Comparison of ENCODE assay signal across 1 cellular context in the genomic region with DNA sequence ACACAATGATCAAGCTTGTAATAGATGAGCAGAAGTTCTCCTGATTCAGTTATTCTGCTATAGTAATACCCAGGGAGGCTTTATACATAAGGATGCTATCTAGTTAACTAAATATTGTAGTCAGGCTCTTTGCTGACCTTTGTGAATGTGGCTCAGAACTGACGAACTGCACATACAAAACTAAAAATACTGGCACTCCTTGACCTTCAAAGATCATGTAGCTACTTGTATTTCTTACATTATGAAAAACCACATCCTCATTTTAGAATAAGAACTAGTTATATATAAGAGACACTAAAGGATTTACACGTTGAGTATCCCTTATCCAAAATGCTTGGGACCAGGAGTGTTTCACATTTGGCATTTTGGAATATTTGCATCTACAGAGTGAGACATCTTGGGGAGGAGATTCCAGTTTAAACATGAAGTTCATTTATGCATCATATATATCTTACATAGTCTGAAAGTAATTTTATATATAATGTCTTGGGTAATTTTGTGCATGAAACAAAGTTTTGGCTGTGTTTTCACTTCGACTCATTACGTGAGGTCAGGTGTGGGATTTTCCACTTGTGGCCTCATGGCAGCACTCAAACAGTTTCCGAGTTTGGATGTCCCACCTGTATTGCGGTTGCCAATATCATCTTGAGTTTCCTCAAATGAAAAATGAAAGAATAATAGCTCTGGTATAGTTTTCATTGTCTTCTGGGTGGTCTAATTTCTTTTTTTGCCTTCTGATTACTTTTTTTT.
TF ChIP-seq lines count a peak whose summit lies in the region.

No MANE protein-coding gene starts in this region.

TF ChIP-seq in GM12878, 131 proteins besides CTCF, POLR2A, EP300 and RAD21 (continued from another document and continues in another):
- TF ChIP-seq, protein P1, sequence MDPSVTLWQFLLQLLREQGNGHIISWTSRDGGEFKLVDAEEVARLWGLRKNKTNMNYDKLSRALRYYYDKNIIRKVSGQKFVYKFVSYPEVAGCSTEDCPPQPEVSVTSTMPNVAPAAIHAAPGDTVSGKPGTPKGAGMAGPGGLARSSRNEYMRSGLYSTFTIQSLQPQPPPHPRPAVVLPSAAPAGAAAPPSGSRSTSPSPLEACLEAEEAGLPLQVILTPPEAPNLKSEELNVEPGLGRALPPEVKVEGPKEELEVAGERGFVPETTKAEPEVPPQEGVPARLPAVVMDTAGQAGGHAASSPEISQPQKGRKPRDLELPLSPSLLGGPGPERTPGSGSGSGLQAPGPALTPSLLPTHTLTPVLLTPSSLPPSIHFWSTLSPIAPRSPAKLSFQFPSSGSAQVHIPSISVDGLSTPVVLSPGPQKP (IDR thresholded peaks at IDR 0.05; ENCODE audit: low read depth, low read length) = no peak
- TF ChIP-seq ETV6 (conservative IDR thresholded peaks at IDR 0.05 in 1 of 2, IDR thresholded peaks at IDR 0.05 in 1 of 2; ENCODE audit: borderline replicate concordance in 1 of 2, low read depth in 1 of 2) (no peak; a peak in 1 of 4 replicates), MEF2B (IDR thresholded peaks at IDR 0.05; ENCODE audit: partially characterized antibody, poor library complexity, severe bottlenecking) (no peak), BRCA1 (IDR thresholded peaks at IDR 0.05; ENCODE audit: low read depth, low read length) (no peak), RUNX3 (IDR thresholded peaks at IDR 0.05; ENCODE audit: low read length) (peak; percentile 93), ASH2L (IDR thresholded peaks at IDR 0.05; ENCODE audit: borderline replicate concordance, low read depth) (no peak), ZNF207 (IDR thresholded peaks at IDR 0.05; ENCODE audit: borderline replicate concordance) (no peak), DPF2 (IDR thresholded peaks at IDR 0.05) (0 out of 2 replicates have a peak, but pooled peaks have one; percentile 17), EZH2 (IDR thresholded peaks at IDR 0.05; ENCODE audit: borderline replicate concordance, control insufficient read depth, low read depth, low read length) (no peak), POLR2AphosphoS5 (IDR thresholded peaks at IDR 0.05; ENCODE audit: low read length) (no peak), NFYA (IDR thresholded peaks at IDR 0.05; ENCODE audit: borderline replicate concordance, low read depth, low read length) (no peak), GABPA (IDR thresholded peaks at IDR 0.05; ENCODE audit: low read depth) (peak; percentile 43; the same call in 1 of the 2 replicates), TCF12 (IDR thresholded peaks at IDR 0.05; ENCODE audit: low read depth, low read length) (0 out of 2 replicates have a peak, but pooled peaks have one; percentile 39), SIX5 (IDR thresholded peaks at IDR 0.05; ENCODE audit: low read depth, low read length, severe bottlenecking) (no peak), EED (IDR thresholded peaks at IDR 0.05; ENCODE audit: low read depth) (peak; percentile 76), TBL1XR1 (IDR thresholded peaks at IDR 0.05; ENCODE audit: low read depth, low read length) (no peak), CHD1 (IDR thresholded peaks at IDR 0.05; ENCODE audit: low read depth, low read length) (no peak), CEBPB (IDR thresholded peaks at IDR 0.05; ENCODE audit: borderline replicate concordance in 1 of 2, low read depth in 2 of 2, low read length in 2 of 2) (no peak), KAT2A (conservative IDR thresholded peaks at IDR 0.05; ENCODE audit: control insufficient read depth, low read depth, low read length) (no peak), ATF7 (IDR thresholded peaks at IDR 0.05; ENCODE audit: low read depth) (no peak), GATAD2B (conservative IDR thresholded peaks at IDR 0.05; ENCODE audit: low read depth) (no peak), WRNIP1 (IDR thresholded peaks at IDR 0.05; ENCODE audit: borderline replicate concordance, low read depth, low read length) (no peak), CHD2 (IDR thresholded peaks at IDR 0.05; ENCODE audit: borderline replicate concordance, low read depth, low read length) (no peak), SMC3 (IDR thresholded peaks at IDR 0.05; ENCODE audit: borderline replicate concordance, low read length) (no peak), STAT3 (IDR thresholded peaks at IDR 0.05; ENCODE audit: low read depth, low read length) (no peak), CREB1 (IDR thresholded peaks at IDR 0.05; ENCODE audit: low read depth) (peak; percentile 37; the same call in 1 of the 2 replicates), MTA2 (IDR thresholded peaks at IDR 0.05; ENCODE audit: low read depth) (no peak), NFXL1 (IDR thresholded peaks at IDR 0.05; ENCODE audit: borderline replicate concordance) (no peak), NR2C1 (IDR thresholded peaks at IDR 0.05) (no peak), SUZ12 (IDR thresholded peaks at IDR 0.05; ENCODE audit: unreplicated experiment) (no peak)
- TF ChIP-seq, protein P2, sequence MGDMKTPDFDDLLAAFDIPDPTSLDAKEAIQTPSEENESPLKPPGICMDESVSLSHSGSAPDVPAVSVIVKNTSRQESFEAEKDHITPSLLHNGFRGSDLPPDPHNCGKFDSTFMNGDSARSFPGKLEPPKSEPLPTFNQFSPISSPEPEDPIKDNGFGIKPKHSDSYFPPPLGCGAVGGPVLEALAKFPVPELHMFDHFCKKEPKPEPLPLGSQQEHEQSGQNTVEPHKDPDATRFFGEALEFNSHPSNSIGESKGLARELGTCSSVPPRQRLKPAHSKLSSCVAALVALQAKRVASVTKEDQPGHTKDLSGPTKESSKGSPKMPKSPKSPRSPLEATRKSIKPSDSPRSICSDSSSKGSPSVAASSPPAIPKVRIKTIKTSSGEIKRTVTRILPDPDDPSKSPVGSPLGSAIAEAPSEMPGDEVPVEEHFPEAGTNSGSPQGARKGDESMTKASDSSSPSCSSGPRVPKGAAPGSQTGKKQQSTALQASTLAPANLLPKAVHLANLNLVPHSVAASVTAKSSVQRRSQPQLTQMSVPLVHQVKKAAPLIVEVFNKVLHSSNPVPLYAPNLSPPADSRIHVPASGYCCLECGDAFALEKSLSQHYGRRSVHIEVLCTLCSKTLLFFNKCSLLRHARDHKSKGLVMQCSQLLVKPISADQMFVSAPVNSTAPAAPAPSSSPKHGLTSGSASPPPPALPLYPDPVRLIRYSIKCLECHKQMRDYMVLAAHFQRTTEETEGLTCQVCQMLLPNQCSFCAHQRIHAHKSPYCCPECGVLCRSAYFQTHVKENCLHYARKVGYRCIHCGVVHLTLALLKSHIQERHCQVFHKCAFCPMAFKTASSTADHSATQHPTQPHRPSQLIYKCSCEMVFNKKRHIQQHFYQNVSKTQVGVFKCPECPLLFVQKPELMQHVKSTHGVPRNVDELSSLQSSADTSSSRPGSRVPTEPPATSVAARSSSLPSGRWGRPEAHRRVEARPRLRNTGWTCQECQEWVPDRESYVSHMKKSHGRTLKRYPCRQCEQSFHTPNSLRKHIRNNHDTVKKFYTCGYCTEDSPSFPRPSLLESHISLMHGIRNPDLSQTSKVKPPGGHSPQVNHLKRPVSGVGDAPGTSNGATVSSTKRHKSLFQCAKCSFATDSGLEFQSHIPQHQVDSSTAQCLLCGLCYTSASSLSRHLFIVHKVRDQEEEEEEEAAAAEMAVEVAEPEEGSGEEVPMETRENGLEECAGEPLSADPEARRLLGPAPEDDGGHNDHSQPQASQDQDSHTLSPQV (IDR thresholded peaks at IDR 0.05) = no peak
- TF ChIP-seq, protein P3, sequence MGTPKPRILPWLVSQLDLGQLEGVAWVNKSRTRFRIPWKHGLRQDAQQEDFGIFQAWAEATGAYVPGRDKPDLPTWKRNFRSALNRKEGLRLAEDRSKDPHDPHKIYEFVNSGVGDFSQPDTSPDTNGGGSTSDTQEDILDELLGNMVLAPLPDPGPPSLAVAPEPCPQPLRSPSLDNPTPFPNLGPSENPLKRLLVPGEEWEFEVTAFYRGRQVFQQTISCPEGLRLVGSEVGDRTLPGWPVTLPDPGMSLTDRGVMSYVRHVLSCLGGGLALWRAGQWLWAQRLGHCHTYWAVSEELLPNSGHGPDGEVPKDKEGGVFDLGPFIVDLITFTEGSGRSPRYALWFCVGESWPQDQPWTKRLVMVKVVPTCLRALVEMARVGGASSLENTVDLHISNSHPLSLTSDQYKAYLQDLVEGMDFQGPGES (IDR thresholded peaks at IDR 0.05) = no peak
- TF ChIP-seq, protein P4, sequence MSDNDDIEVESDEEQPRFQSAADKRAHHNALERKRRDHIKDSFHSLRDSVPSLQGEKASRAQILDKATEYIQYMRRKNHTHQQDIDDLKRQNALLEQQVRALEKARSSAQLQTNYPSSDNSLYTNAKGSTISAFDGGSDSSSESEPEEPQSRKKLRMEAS (IDR thresholded peaks at IDR 0.05; ENCODE audit: low read depth, low read length) = no peak
- TF ChIP-seq, protein P5, sequence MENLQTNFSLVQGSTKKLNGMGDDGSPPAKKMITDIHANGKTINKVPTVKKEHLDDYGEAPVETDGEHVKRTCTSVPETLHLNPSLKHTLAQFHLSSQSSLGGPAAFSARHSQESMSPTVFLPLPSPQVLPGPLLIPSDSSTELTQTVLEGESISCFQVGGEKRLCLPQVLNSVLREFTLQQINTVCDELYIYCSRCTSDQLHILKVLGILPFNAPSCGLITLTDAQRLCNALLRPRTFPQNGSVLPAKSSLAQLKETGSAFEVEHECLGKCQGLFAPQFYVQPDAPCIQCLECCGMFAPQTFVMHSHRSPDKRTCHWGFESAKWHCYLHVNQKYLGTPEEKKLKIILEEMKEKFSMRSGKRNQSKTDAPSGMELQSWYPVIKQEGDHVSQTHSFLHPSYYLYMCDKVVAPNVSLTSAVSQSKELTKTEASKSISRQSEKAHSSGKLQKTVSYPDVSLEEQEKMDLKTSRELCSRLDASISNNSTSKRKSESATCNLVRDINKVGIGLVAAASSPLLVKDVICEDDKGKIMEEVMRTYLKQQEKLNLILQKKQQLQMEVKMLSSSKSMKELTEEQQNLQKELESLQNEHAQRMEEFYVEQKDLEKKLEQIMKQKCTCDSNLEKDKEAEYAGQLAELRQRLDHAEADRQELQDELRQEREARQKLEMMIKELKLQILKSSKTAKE (IDR thresholded peaks at IDR 0.05; ENCODE audit: low read depth, poor library complexity, severe bottlenecking) = no peak
- TF ChIP-seq, protein P6, sequence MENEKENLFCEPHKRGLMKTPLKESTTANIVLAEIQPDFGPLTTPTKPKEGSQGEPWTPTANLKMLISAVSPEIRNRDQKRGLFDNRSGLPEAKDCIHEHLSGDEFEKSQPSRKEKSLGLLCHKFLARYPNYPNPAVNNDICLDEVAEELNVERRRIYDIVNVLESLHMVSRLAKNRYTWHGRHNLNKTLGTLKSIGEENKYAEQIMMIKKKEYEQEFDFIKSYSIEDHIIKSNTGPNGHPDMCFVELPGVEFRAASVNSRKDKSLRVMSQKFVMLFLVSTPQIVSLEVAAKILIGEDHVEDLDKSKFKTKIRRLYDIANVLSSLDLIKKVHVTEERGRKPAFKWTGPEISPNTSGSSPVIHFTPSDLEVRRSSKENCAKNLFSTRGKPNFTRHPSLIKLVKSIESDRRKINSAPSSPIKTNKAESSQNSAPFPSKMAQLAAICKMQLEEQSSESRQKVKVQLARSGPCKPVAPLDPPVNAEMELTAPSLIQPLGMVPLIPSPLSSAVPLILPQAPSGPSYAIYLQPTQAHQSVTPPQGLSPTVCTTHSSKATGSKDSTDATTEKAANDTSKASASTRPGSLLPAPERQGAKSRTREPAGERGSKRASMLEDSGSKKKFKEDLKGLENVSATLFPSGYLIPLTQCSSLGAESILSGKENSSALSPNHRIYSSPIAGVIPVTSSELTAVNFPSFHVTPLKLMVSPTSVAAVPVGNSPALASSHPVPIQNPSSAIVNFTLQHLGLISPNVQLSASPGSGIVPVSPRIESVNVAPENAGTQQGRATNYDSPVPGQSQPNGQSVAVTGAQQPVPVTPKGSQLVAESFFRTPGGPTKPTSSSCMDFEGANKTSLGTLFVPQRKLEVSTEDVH (IDR thresholded peaks at IDR 0.05; ENCODE audit: low read depth, partially characterized antibody) = no peak
- TF ChIP-seq, protein P7, sequence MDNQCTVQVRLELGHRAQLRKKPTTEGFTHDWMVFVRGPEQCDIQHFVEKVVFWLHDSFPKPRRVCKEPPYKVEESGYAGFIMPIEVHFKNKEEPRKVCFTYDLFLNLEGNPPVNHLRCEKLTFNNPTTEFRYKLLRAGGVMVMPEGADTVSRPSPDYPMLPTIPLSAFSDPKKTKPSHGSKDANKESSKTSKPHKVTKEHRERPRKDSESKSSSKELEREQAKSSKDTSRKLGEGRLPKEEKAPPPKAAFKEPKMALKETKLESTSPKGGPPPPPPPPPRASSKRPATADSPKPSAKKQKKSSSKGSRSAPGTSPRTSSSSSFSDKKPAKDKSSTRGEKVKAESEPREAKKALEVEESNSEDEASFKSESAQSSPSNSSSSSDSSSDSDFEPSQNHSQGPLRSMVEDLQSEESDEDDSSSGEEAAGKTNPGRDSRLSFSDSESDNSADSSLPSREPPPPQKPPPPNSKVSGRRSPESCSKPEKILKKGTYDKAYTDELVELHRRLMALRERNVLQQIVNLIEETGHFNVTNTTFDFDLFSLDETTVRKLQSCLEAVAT (IDR thresholded peaks at IDR 0.05) = no peak
- TF ChIP-seq, protein P8, sequence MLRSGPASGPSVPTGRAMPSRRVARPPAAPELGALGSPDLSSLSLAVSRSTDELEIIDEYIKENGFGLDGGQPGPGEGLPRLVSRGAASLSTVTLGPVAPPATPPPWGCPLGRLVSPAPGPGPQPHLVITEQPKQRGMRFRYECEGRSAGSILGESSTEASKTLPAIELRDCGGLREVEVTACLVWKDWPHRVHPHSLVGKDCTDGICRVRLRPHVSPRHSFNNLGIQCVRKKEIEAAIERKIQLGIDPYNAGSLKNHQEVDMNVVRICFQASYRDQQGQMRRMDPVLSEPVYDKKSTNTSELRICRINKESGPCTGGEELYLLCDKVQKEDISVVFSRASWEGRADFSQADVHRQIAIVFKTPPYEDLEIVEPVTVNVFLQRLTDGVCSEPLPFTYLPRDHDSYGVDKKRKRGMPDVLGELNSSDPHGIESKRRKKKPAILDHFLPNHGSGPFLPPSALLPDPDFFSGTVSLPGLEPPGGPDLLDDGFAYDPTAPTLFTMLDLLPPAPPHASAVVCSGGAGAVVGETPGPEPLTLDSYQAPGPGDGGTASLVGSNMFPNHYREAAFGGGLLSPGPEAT (IDR thresholded peaks at IDR 0.05; ENCODE audit: low read depth) = no peak
- TF ChIP-seq, protein P9, sequence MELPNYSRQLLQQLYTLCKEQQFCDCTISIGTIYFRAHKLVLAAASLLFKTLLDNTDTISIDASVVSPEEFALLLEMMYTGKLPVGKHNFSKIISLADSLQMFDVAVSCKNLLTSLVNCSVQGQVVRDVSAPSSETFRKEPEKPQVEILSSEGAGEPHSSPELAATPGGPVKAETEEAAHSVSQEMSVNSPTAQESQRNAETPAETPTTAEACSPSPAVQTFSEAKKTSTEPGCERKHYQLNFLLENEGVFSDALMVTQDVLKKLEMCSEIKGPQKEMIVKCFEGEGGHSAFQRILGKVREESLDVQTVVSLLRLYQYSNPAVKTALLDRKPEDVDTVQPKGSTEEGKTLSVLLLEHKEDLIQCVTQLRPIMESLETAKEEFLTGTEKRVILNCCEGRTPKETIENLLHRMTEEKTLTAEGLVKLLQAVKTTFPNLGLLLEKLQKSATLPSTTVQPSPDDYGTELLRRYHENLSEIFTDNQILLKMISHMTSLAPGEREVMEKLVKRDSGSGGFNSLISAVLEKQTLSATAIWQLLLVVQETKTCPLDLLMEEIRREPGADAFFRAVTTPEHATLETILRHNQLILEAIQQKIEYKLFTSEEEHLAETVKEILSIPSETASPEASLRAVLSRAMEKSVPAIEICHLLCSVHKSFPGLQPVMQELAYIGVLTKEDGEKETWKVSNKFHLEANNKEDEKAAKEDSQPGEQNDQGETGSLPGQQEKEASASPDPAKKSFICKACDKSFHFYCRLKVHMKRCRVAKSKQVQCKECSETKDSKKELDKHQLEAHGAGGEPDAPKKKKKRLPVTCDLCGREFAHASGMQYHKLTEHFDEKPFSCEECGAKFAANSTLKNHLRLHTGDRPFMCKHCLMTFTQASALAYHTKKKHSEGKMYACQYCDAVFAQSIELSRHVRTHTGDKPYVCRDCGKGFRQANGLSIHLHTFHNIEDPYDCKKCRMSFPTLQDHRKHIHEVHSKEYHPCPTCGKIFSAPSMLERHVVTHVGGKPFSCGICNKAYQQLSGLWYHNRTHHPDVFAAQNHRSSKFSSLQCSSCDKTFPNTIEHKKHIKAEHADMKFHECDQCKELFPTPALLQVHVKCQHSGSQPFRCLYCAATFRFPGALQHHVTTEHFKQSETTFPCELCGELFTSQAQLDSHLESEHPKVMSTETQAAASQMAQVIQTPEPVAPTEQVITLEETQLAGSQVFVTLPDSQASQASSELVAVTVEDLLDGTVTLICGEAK (IDR thresholded peaks at IDR 0.05; ENCODE audit: borderline replicate concordance) = no peak
